ENCODE assay signal across 8 cellular contexts in the genomic region with DNA sequence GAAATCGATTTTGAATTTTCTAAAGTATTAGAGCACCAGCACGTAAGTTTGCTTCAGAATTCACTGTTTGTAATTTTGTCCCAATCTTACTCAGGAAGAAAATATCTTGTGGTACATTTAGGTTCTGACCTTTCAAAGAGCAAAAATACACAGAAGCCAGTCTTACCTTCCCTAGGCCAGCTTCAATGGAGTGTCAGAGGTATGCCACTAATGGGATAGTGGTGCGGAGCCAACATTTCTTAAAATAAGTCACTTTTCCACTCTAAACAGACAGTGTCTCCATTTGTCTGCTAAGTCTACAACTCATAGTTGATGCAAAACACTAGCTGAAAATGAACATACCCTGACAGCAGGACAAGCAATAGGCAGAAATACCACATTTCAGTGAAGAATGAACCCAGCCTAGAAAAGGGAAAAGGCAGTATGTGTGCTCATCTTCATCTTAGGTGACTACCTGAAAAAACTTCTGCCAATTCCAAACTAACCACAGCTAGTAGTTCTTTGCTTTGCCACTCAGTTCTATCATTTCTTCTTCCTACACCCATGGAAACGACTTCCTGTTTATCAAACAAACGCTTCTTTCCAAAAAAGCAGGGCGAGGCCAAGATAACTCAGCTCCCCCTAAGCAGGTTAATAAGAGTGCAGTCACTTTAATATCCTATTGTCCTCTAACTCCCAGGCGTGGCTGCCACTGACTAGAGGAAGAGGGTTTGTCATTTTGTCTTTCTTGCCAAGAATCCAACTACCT.
A peak's percentile ranks its signal among the peaks of the same experiment; 100 is the strongest.
DNase-seq lines count a peak whose midpoint lies in the region; ATAC-seq, FAIRE-seq and TF ChIP-seq lines count a peak whose summit lies in the region.

No MANE protein-coding gene starts in this region.

- ATAC-seq in HG03342 (IDR thresholded peaks at IDR 0.05; ENCODE audit: unreplicated experiment) (peak; percentile 42), GM18909 (IDR thresholded peaks at IDR 0.05; ENCODE audit: poor library complexity, unreplicated experiment) (no peak), HG03457 (IDR thresholded peaks at IDR 0.05; ENCODE audit: unreplicated experiment) (no peak), HG03175 (IDR thresholded peaks at IDR 0.05; ENCODE audit: unreplicated experiment) (no peak)

- TF ChIP-seq CTCF in endothelial cell of umbilical vein (IDR thresholded peaks at IDR 0.05; ENCODE audit: extremely low read depth in 1 of 2, insufficient read depth in 1 of 2, low read depth in 1 of 2, low read length in 2 of 2) (no peak), spleen (IDR thresholded peaks at IDR 0.05 in 8 of 11, conservative IDR thresholded peaks at IDR 0.05 in 3 of 11) (no peak)

- H2AFZ ChIP-seq in endothelial cell of umbilical vein (ENCODE audit: low read depth, low read length) = no peak overlapping the region

- H3K36me3 ChIP-seq in endothelial cell of umbilical vein (ENCODE audit: control insufficient read depth in 2 of 2, extremely low read depth in 1 of 2, insufficient read depth in 2 of 2, low read length in 2 of 2) (no peaks in the 10 kb centered on the region), spleen (peaks cover 0 to 15% (median 0%) of the 10 kb centered on the region in 6 donors)

- H3K27me3 ChIP-seq in endothelial cell of umbilical vein (ENCODE audit: control insufficient read depth in 2 of 2, insufficient read depth in 2 of 2, low read length in 2 of 2) = no peaks in the 10 kb centered on the region
- no peaks in the 10 kb centered on the region for H3K27me3 ChIP-seq in spleen (replicated peaks in 1 of 7)

- H3K27ac ChIP-seq in endothelial cell of umbilical vein (ENCODE audit: insufficient read depth, low read depth, low read length) (no peak overlapping the region), spleen (peak overlapping the region; percentile 61 to 89 (median 74))

- H3K4me3 ChIP-seq in endothelial cell of umbilical vein (replicated peaks in 1 of 3; ENCODE audit: insufficient read depth in 1 of 3, low read depth in 1 of 3, low read length in 3 of 3) (no peak overlapping the region), spleen (peak overlapping the region in 1 of 8 donors; percentile 26)

- dilution Hi-C loops in endothelial cell of umbilical vein (cut with MboI; ENCODE audit: extremely low pct_ligation_motif_present, low sequenced_read_pairs) = no loop called here

- H4K20me1 ChIP-seq in endothelial cell of umbilical vein (replicated peaks; ENCODE audit: control insufficient read depth, extremely low read depth, insufficient read depth, low read length) = no peaks in the 10 kb centered on the region

- peak; percentile 16 for DNase-seq in SW480 (ENCODE audit: low spot score)
- DNase-seq in endothelial cell of umbilical vein (ENCODE audit: low read depth, low spot score) = peak; percentile 16
- DNase-seq in spleen = no peak
- DNase-seq in globus pallidus (ENCODE audit: low spot score) = no peak

- H3K9me3 ChIP-seq in endothelial cell of umbilical vein (replicated peaks; ENCODE audit: control insufficient read depth, insufficient read depth, low read length) (no peaks in the 10 kb centered on the region), spleen (no peaks in the 10 kb centered on the region)

- TF ChIP-seq POLR2A in endothelial cell of umbilical vein (IDR thresholded peaks at IDR 0.05; ENCODE audit: low read depth, low read length) (no peak), spleen (IDR thresholded peaks at IDR 0.05) (no peak)

- FAIRE-seq in endothelial cell of umbilical vein (lab: Jason Lieb, UNC) = no peak

- 31 to 49% (median 36%) methylated on average over 7 of the region's 7 CpGs for WGBS in spleen, 5 donors

- H3K79me2 ChIP-seq in endothelial cell of umbilical vein (ENCODE audit: control insufficient read depth, insufficient read depth, low read length) = no peaks in the 10 kb centered on the region

- intact Hi-C loops in endothelial cell of umbilical vein (cut with micrococcal nuclease) = no loop called here
- intact Hi-C loops in spleen (cut with DNase I; ENCODE audit: low total_unique reads) = no loop called here

- CTCF ChIA-PET in endothelial cell of umbilical vein (lab: Charles Lee) = interaction anchor here (0.6 kb wide), 1 partner anchor 30 kb away, joined by 3 read pairs; no protein-coding TSS in a partner anchor

- H3K4me2 ChIP-seq in endothelial cell of umbilical vein (ENCODE audit: insufficient read depth, low read length) = no peak overlapping the region

- H3K9ac ChIP-seq in endothelial cell of umbilical vein (replicated peaks; ENCODE audit: extremely low read depth, insufficient read depth, low read length) = no peak overlapping the region

- no TSS peak for BruUV-seq in endothelial cell of umbilical vein (replicated peaks; lab: Mats Ljungman, UMichigan)

- H3K9me1 ChIP-seq in endothelial cell of umbilical vein (replicated peaks; ENCODE audit: control insufficient read depth, extremely low read depth, insufficient read depth, low read length) = no peaks in the 10 kb centered on the region

- no peaks in the 10 kb centered on the region for H3K4me1 ChIP-seq in endothelial cell of umbilical vein (ENCODE audit: control insufficient read depth, extremely low read depth, insufficient read depth, low read length)
- H3K4me1 ChIP-seq in spleen = peaks cover 49 to 76% (median 64%) of the 10 kb centered on the region in 6 donors

- POLR2A ChIA-PET in endothelial cell of umbilical vein (lab: Charles Lee) = no interaction called here

TF ChIP-seq in endothelial cell of umbilical vein, 7 proteins besides CTCF, POLR2A, EP300 and RAD21:
- TF ChIP-seq FOS (IDR thresholded peaks at IDR 0.05; ENCODE audit: borderline replicate concordance, insufficient read depth, low read length) (no peak), JUN (IDR thresholded peaks at IDR 0.05; ENCODE audit: borderline replicate concordance, insufficient read depth, insufficient read length, low read depth) (no peak)

Comparison
In these comparisons a context has a peak if more than half of its experiments do, and no peak if none do; other contexts are left out.
1. DNase-seq: peak in SW480 (single experiment) and endothelial cell of umbilical vein (single experiment); none in spleen (single experiment) and globus pallidus (single experiment).